11 cellular contexts compared by ENCODE assay signal in the genomic region with DNA sequence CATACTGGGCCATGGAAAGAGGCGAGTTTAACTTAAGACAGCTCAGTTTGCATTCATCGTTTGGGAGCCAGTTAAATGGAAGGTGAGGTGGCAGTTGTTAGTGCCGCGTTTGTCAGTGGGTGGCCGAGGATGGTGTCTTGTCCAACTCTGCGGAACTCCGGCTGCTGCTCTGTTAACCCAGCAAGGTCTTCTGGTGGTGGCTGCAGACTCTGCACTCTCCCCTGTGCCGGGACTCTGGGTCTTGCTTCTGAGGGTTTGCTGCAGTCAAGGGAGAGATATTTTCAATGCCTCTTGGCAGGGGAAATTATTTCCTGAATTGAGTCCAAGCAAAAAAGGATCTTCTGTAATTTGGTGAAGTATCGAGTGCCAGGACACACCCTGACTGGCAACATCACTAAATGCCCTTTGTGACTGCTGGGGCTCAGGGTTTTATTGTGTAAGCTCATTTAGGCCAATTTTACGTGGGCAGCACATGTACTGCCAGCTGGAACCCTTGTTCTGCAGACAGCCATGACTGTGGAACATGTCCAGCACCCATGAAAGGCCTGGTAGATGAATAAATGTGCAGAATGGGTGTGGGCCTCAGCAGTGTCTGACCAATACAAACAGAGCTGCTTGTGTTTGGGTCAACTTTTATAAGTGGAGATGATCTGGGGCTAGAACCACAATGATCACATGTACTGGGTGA. TPM values are rescaled to one million over a fixed set of nuclear protein-coding genes. Genes with fewer than 3 reads are reported as not detected.
DNase-seq lines count a peak whose midpoint lies in the region; ATAC-seq and TF ChIP-seq lines count a peak whose summit lies in the region.
"Had no signal": no experiment of that assay in that cellular context is flagged by ENCODE, and none has a peak within 500 bp of the region (broad histone marks: within the 10 kb centered on the region; RNA-seq: fewer than 3 reads in every experiment).

No MANE protein-coding gene starts in this region.

- 9 to 10% methylated on average over 10 of the region's 10 CpGs for whole genome bisulfite sequencing in aorta, 2 donors

- H3K36me3 ChIP-seq in aorta (ENCODE audit: control insufficient read depth in 1 of 2, insufficient read depth in 2 of 2, low read length in 1 of 2), result no peaks in the 10 kb centered on the region

- H3K27me3 ChIP-seq in aorta (ENCODE audit: control insufficient read depth in 1 of 2, insufficient read depth in 2 of 2, low read length in 1 of 2), result no peaks in the 10 kb centered on the region

- no peak overlapping the region for H3K4me3 Mint-ChIP-seq in activated CD4-positive, alpha-beta T cell treated with anti-CD3 and anti-CD28 coated beads, Interleukin-2, amount 10 ng/mL, durations not matched to agents 24 days and 14 days

- peak overlapping the region; percentile 33 to 76 for H3K27ac ChIP-seq in aorta (ENCODE audit: low read depth in 1 of 2, low read length in 2 of 2)

- H3K36me3 Mint-ChIP-seq in activated CD4-positive, alpha-beta T cell treated with anti-CD3 and anti-CD28 coated beads, Interleukin-2, amount 10 ng/mL, durations not matched to agents 24 days and 14 days (ENCODE audit: low read depth), result no peaks in the 10 kb centered on the region

- peaks cover 0 to 5% of the 10 kb centered on the region in 2 donors for H3K4me1 ChIP-seq in aorta (ENCODE audit: control insufficient read depth in 1 of 2, insufficient read depth in 2 of 2, low read length in 2 of 2)

- peak; percentile 25 for ATAC-seq in Right ventricle myocardium superior (ENCODE audit: poor library complexity)
- ATAC-seq in omental fat pad (ENCODE audit: low FRiP score), result peak; percentile 68
- peak; percentile 65 for ATAC-seq in aorta (ENCODE audit: low FRiP score)
- ATAC-seq in HG03521 (IDR thresholded peaks at IDR 0.05; ENCODE audit: unreplicated experiment), result no peak
- no peak for ATAC-seq in activated CD4-positive, CD25-positive, alpha-beta regulatory T cell treated with anti-CD3 and anti-CD28 coated beads, Interleukin-2, amount 50 U/mL, for 24 hours

- no peak for DNase-seq in activated CD4-positive, alpha-beta T cell treated with anti-CD3 and anti-CD28 coated beads, Interleukin-2, amount 10 ng/mL, durations not matched to agents 24 days and 14 days
- no peak for DNase-seq in activated CD4-positive, alpha-beta T cell treated with anti-CD3 and anti-CD28 coated beads for 48 hours
- DNase-seq in Right ventricle myocardium superior (peak; percentile 55), omental fat pad (ENCODE audit: low spot score) (no peak), aorta (peak in 1 of 2 donors; percentile 70), NCI-H2196 treated with DMSO at 0.1 percent for 48 hours (lab: John Stamatoyannopoulos, UW; ENCODE audit: unreplicated experiment) (no peak)
- DNase-seq: activated T-cell treated with anti-CD3 and anti-CD28 coated beads, Interleukin-2, amount 50 U/mL, for 48 hours; islet precursor cell had no signal

- no peak overlapping the region for H3K4me3 ChIP-seq in aorta (ENCODE audit: low read length in 2 of 2)

- peaks cover 25% of the 10 kb centered on the region for H3K27me3 Mint-ChIP-seq in activated CD4-positive, alpha-beta T cell treated with anti-CD3 and anti-CD28 coated beads, Interleukin-2, amount 10 ng/mL, durations not matched to agents 24 days and 14 days

- intact Hi-C loops in activated CD4-positive, alpha-beta T cell treated with anti-CD3 and anti-CD28 coated beads, Interleukin-2, amount 10 ng/mL, durations not matched to agents 24 days and 14 days (cut with micrococcal nuclease), result no loop called here
- intact Hi-C loops in Right ventricle myocardium superior (cut with DNase I) (no loop called here), aorta (cut with DNase I) (no loop called here)

- no peaks in the 10 kb centered on the region for H3K9me3 ChIP-seq in aorta (ENCODE audit: control insufficient read depth, low read length)

- peak overlapping the region; percentile 29 for H3K27ac Mint-ChIP-seq in activated CD4-positive, alpha-beta T cell treated with anti-CD3 and anti-CD28 coated beads, Interleukin-2, amount 10 ng/mL, durations not matched to agents 24 days and 14 days

- peaks cover 2% of the 10 kb centered on the region for H3K4me1 Mint-ChIP-seq in activated CD4-positive, alpha-beta T cell treated with anti-CD3 and anti-CD28 coated beads, Interleukin-2, amount 10 ng/mL, durations not matched to agents 24 days and 14 days

- TF ChIP-seq CTCF in omental fat pad (IDR thresholded peaks at IDR 0.05), result no peak

- peaks cover 4% of the 10 kb centered on the region for H3K9me3 Mint-ChIP-seq in activated CD4-positive, alpha-beta T cell treated with anti-CD3 and anti-CD28 coated beads, Interleukin-2, amount 10 ng/mL, durations not matched to agents 24 days and 14 days

RNA-seq across cellular contexts. Expression of a gene that starts 58.1 kb away (rescaled TPM):
- total RNA-seq in activated CD4-positive, alpha-beta T cell treated with anti-CD3 and anti-CD28 coated beads, Interleukin-2, amount 10 ng/mL, durations not matched to agents 24 days and 14 days, result 1.5 and 1.6 TPM in 2 replicates
- total RNA-seq in Right ventricle myocardium superior (1.4 TPM), omental fat pad (100 to 1,000 TPM in 1 of 4 donors, 10 to 100 TPM in 3; 12.2 to 207 (median 32.1) TPM), aorta (10 to 100 TPM in 1 of 2 donors, 1 to 10 TPM in 1; 3.3 to 38.3 TPM)
- 1 to 10 TPM in 1 of 2 donors, under 1 TPM in 1; 0.97 to 9.3 TPM for polyA plus RNA-seq in aorta
- total RNA-seq: temporal lobe had no signal

Comparison
In these comparisons a context has a peak if more than half of its experiments do, and no peak if none do; other contexts are left out.
1. ATAC-seq: peak in Right ventricle myocardium superior (single experiment), omental fat pad (single experiment) and aorta (single experiment); none in HG03521 (single experiment) and activated CD4-positive, CD25-positive, alpha-beta regulatory T cell treated with anti-CD3 and anti-CD28 coated beads, Interleukin-2, amount 50 U/mL, for 24 hours (0 of 2).